In genomic region chr9:79447760-79448159, GRCh38 we compare ENCODE assay signal across 17 cellular contexts.
A peak's percentile ranks its signal among the peaks of the same experiment; 100 is the strongest.
DNase-seq lines count a peak whose midpoint lies in the region; ATAC-seq and TF ChIP-seq lines count a peak whose summit lies in the region.
"Had no signal": no experiment of that assay in that cellular context is flagged by ENCODE, and none has a peak within 500 bp of the region (broad histone marks: within the 10 kb centered on the region; RNA-seq: fewer than 3 reads in every experiment).

No MANE protein-coding gene starts in this region.

- no peak overlapping the region for H4K5ac ChIP-seq in IMR-90 (ENCODE audit: low read depth, low read length)

- TF ChIP-seq CTCF in IMR-90 (conservative IDR thresholded peaks at IDR 0.05; ENCODE audit: low read depth, low read length) = no peak
- no peak for TF ChIP-seq CTCF in neural progenitor cell (IDR thresholded peaks at IDR 0.05)
- TF ChIP-seq CTCF in testis (IDR thresholded peaks at IDR 0.05) = no peak

- peaks cover 4% of the 10 kb centered on the region for H3K9me3 Mint-ChIP-seq in neural progenitor cell

- H3K36me3 ChIP-seq in IMR-90 (ENCODE audit: control insufficient read depth, insufficient read depth, low read length) (no peaks in the 10 kb centered on the region), neural progenitor cell (peaks cover 5% of the 10 kb centered on the region), testis (ENCODE audit: low read depth, missing control alignments) (no peaks in the 10 kb centered on the region)

- no peaks in the 10 kb centered on the region for H3K4me1 ChIP-seq in IMR-90 (ENCODE audit: control insufficient read depth, insufficient read depth, low read length)
- H3K4me1 ChIP-seq in neural progenitor cell = peaks cover 8% of the 10 kb centered on the region
- H3K4me1 ChIP-seq in testis = no peaks in the 10 kb centered on the region

- DNase-seq in DMS79 treated with DMSO at 0.1 percent for 48 hours (lab: John Stamatoyannopoulos, UW) = peak; percentile 12
- DNase-seq in IMR-90 = no peak
- peak; percentile 11 for DNase-seq in foreskin melanocyte
- no peak for DNase-seq in neural progenitor cell (ENCODE audit: low spot score)
- DNase-seq in testis = no peak
- no peak for DNase-seq in pons (ENCODE audit: low spot score)
- DNase-seq: COR-L47, GDM1, H7, Kasumi-1, NCI-H1105 treated with DMSO at 0.1 percent for 48 hours, NCI-H187 treated with DMSO at 0.1 percent for 48 hours, NCI-H510A, SHP77 treated with DMSO at 0.1 percent for 48 hours had no signal

- H3K27ac ChIP-seq in IMR-90 (ENCODE audit: insufficient read depth, low read length) = no peak overlapping the region
- no peak overlapping the region for H3K27ac ChIP-seq in neural progenitor cell
- H3K27ac ChIP-seq in testis = no peak overlapping the region
- H3K27ac ChIP-seq: C4-2B had no signal

- H2AFZ ChIP-seq in IMR-90 (replicated peaks; ENCODE audit: low read length, poor library complexity) (peak overlapping the region; percentile 2), neural progenitor cell (replicated peaks) (peak overlapping the region; percentile 86)

- CTCF ChIA-PET in IMR-90 (lab: Yijun Ruan, JAX) = no interaction called here

- no peak overlapping the region for H3K4me2 ChIP-seq in IMR-90 (ENCODE audit: low read depth, low read length)
- no peak overlapping the region for H3K4me2 ChIP-seq in neural progenitor cell

- H4K91ac ChIP-seq in IMR-90 (ENCODE audit: insufficient read depth, low read depth, low read length) = no peak overlapping the region

- H4K8ac ChIP-seq in IMR-90 (ENCODE audit: low read depth in 2 of 2, low read length in 2 of 2) = no peak overlapping the region

- ATAC-seq in IMR-90 (ENCODE audit: low read depth) = no peak; the same call in 1 of the 2 replicates
- ATAC-seq in GM18505 (IDR thresholded peaks at IDR 0.05; ENCODE audit: unreplicated experiment) = no peak
- no peak for ATAC-seq in HG02884 (IDR thresholded peaks at IDR 0.05; ENCODE audit: unreplicated experiment)

- no peak overlapping the region for H2BK120ac ChIP-seq in IMR-90 (ENCODE audit: low read depth, low read length)

- no peak overlapping the region for H2AK5ac ChIP-seq in IMR-90 (ENCODE audit: low read depth, low read length)

- no peak overlapping the region for H3K18ac ChIP-seq in IMR-90 (ENCODE audit: low read depth, low read length)

- H4K20me1 ChIP-seq in IMR-90 (ENCODE audit: insufficient read depth, low read length) = no peaks in the 10 kb centered on the region
- no peaks in the 10 kb centered on the region for H4K20me1 ChIP-seq in neural progenitor cell (ENCODE audit: low read depth)

- no peak overlapping the region for H2BK5ac ChIP-seq in IMR-90 (ENCODE audit: low read depth, low read length, poor library complexity, severe bottlenecking)

- no peak overlapping the region for H3K14ac ChIP-seq in IMR-90 (replicated peaks; ENCODE audit: low read depth, low read length)

- no peaks in the 10 kb centered on the region for H3K9me1 ChIP-seq in IMR-90 (ENCODE audit: insufficient read depth, low read length)

- H3K36me3 Mint-ChIP-seq in neural progenitor cell = no peaks in the 10 kb centered on the region

- no peak overlapping the region for H3K56ac ChIP-seq in IMR-90 (ENCODE audit: extremely low read depth, insufficient read depth, low read length)

- H3K4me3 ChIP-seq in IMR-90 (ENCODE audit: insufficient read depth, low read depth, low read length) (no peak overlapping the region), neural progenitor cell (no peak overlapping the region), testis (no peak overlapping the region)

- no peaks in the 10 kb centered on the region for H3K79me2 ChIP-seq in neural progenitor cell (ENCODE audit: low read depth)

- H3K27ac Mint-ChIP-seq in neural progenitor cell = no peak overlapping the region

- intact Hi-C loops in IMR-90 (cut with micrococcal nuclease) (no loop called here), testis (cut with DNase I; ENCODE audit: low total_unique reads) (no loop called here)

- in situ Hi-C loops in IMR-90 (cut with MboI; ENCODE audit: low sequenced_read_pairs) = no loop called here

- H3K27me3 Mint-ChIP-seq in neural progenitor cell (ENCODE audit: insufficient read depth, low read depth) = no peaks in the 10 kb centered on the region

- H2AK9ac ChIP-seq in IMR-90 (replicated peaks; ENCODE audit: low read depth, low read length, poor library complexity) = no peak overlapping the region

- TF ChIP-seq RAD21 in IMR-90 (IDR thresholded peaks at IDR 0.05; ENCODE audit: low read length) = no peak

- H3K9ac ChIP-seq in IMR-90 (ENCODE audit: low read depth, low read length) (no peak overlapping the region), neural progenitor cell (no peak overlapping the region)

- no peaks in the 10 kb centered on the region for H3K79me1 ChIP-seq in IMR-90 (ENCODE audit: low read depth in 1 of 2, low read length in 2 of 2)

- H3K27me3 ChIP-seq in IMR-90 (ENCODE audit: control insufficient read depth, insufficient read depth, low read length) = no peaks in the 10 kb centered on the region
- H3K27me3 ChIP-seq in neural progenitor cell = no peaks in the 10 kb centered on the region
- H3K27me3 ChIP-seq in testis = no peaks in the 10 kb centered on the region

- peaks cover 5% of the 10 kb centered on the region for H3K4me1 Mint-ChIP-seq in neural progenitor cell

- H3K9me3 ChIP-seq in IMR-90 (ENCODE audit: control insufficient read depth, insufficient read depth, low read length) (no peaks in the 10 kb centered on the region; the same call in 1 of the 2 replicates), neural progenitor cell (ENCODE audit: low read depth) (peaks cover 8% of the 10 kb centered on the region), testis (no peaks in the 10 kb centered on the region)

- H3F3A ChIP-seq in neural progenitor cell (ENCODE audit: low read depth) = peaks cover 3% of the 10 kb centered on the region

- H2BK20ac ChIP-seq in IMR-90 (ENCODE audit: low read depth, low read length) = no peak overlapping the region

- H3K4me3 Mint-ChIP-seq in neural progenitor cell = no peak overlapping the region

- 0% methylated on average over 1 of the region's 5 CpGs; no CpG with 5 or more reads in 1 of the 2 experiments for WGBS in IMR-90 (ENCODE audit: extremely low coverage in 2 of 2, insufficient read length in 1 of 2), 2 experiments
- 50 to 51% methylated on average over 5 of the region's 5 CpGs for WGBS in testis, 2 donors

- no peak overlapping the region for H3K4ac ChIP-seq in IMR-90 (ENCODE audit: low read depth, low read length)

- POLR2A ChIA-PET in IMR-90 (lab: Charles Lee; ENCODE audit: unreplicated experiment) = no interaction called here

- no peak overlapping the region for H2BK15ac ChIP-seq in IMR-90 (ENCODE audit: low read depth, low read length)

- H3K23ac ChIP-seq in IMR-90 (ENCODE audit: low read depth, low read length) = no peak overlapping the region

- dilution Hi-C loops in IMR-90 (cut with HindIII; ENCODE audit: low sequenced_read_pairs, unreplicated experiment) = no loop called here

- BruUV-seq in IMR-90 (replicated peaks; lab: Mats Ljungman, UMichigan) = no TSS peak

- TF ChIP-seq POLR2A in IMR-90 (IDR thresholded peaks at IDR 0.05; ENCODE audit: low read depth, low read length) = no peak
- no peak for TF ChIP-seq POLR2A in testis (IDR thresholded peaks at IDR 0.05)
- TF ChIP-seq POLR2A in GM18505 (IDR thresholded peaks at IDR 0.05; ENCODE audit: borderline replicate concordance, extremely low read depth, insufficient read depth, insufficient read length) = no peak

TF ChIP-seq in IMR-90, 13 proteins besides CTCF, POLR2A, EP300 and RAD21:
- no peak for TF ChIP-seq CEBPB (IDR thresholded peaks at IDR 0.05; ENCODE audit: low read depth, low read length)

Comparison
In these comparisons a context has a peak if more than half of its experiments do, and no peak if none do; other contexts are left out.
1. DNase-seq: peak in DMS79 treated with DMSO at 0.1 percent for 48 hours (single experiment) and foreskin melanocyte (single experiment); none in IMR-90 (single experiment), neural progenitor cell (single experiment), testis (single experiment) and pons (single experiment).